In genomic region chr2:148167855-148168254, GRCh38 we compare ENCODE assay signal across 22 cellular contexts.
"Had no signal": no experiment of that assay in that cellular context is flagged by ENCODE, and none has a peak within 500 bp of the region (broad histone marks: within the 10 kb centered on the region; RNA-seq: fewer than 3 reads in every experiment).

No MANE protein-coding gene starts in this region.

- H3K4me3 ChIP-seq: cardiac muscle cell, PC-9, SK-N-MC had no signal

- H3K36me3 ChIP-seq: cardiac muscle cell, WERI-Rb-1 had no signal

- H2AFZ ChIP-seq: PC-9 had no signal

- ATAC-seq: activated CD4-positive, alpha-beta T cell treated with anti-CD3 and anti-CD28 coated beads for 36 hours; activated T-helper 17 cell treated with anti-CD3 and anti-CD28 coated beads, Interleukin-2, amount 50 U/mL, for 72 hours; T-cell had no signal

- DNase-seq: activated CD4-positive, alpha-beta memory T cell treated with anti-CD3 and anti-CD28 coated beads, Interleukin-2, amount 10 ng/mL, durations not matched to agents 7 days and 5 days; activated CD4-positive, alpha-beta T cell treated with anti-CD3 and anti-CD28 coated beads for 36 hours; activated CD4-positive, alpha-beta T cell treated with anti-CD3 and anti-CD28 coated beads, Interleukin-2, amount 50 U/mL, for 1 hour; activated gamma-delta T cell; activated naive CD4-positive, alpha-beta T cell treated with anti-CD3 and anti-CD28 coated beads for 36 hours; activated T-cell treated with anti-CD3 and anti-CD28 coated beads for 4 hours; activated T-cell treated with anti-CD3 and anti-CD28 coated beads, Interleukin-2, amount 50 U/mL, for 48 hours; amygdala; Kasumi-1; NCI-H1930; NCI-H2171; NCI-H2227 treated with DMSO at 0.1 percent for 48 hours; NCI-H526; NCI-H774; PC-9; SIG-M5; T-cell; WERI-Rb-1 had no signal

- FAIRE-seq: astrocyte had no signal

- H3K27me3 ChIP-seq: cardiac muscle cell had no signal

- H3K27ac ChIP-seq: cardiac muscle cell, PC-9, SK-N-MC, WERI-Rb-1 had no signal

- H3K4me2 ChIP-seq: PC-9 had no signal
